8 cellular contexts compared by ENCODE assay signal in the genomic region with DNA sequence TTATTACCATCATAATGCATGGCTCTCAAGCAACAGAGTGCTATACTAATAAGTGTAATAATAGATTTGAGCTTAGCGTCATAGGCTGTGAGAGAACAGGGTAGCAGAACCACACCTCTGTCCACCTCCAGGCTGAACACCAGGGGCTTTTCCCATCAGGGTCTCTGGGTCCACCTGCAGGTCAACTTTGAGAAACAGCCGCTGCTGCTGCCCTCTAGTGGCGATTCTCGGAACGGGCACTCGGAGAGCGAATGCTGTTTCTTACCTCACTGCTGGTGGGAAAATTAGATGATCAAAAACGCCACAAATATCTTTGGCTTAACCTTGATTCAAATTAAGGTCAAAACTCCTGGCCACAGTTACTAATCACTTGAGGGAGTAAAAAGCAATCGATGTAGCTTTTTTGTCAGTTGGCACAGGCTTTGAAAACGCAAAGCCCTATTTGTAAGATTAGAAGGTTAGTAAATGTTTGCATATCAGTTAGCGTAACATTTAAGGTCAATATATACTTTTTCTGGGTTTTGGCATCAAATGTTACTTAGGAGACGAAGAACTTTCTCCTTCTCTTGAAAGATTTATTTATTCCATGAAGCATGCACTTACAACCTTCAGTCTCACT.
DNase-seq lines count a peak whose midpoint lies in the region; ATAC-seq, FAIRE-seq and TF ChIP-seq lines count a peak whose summit lies in the region.

No MANE protein-coding gene starts in this region.

- no peak for TF ChIP-seq POLR2A in GM18505 (IDR thresholded peaks at IDR 0.05; ENCODE audit: borderline replicate concordance, extremely low read depth, insufficient read depth, insufficient read length)
- no peak for TF ChIP-seq POLR2A in GM12878 (IDR thresholded peaks at IDR 0.05; ENCODE audit: low read depth, low read length)

- peak; percentile 55 for TF ChIP-seq RAD21 in GM12878 (IDR thresholded peaks at IDR 0.05; ENCODE audit: insufficient read depth, low read depth, low read length)

- intact Hi-C loops in GM12878 (cut with micrococcal nuclease; ENCODE audit: unreplicated experiment): no loop called here

- no peaks in the 10 kb centered on the region for H3K27me3 ChIP-seq in GM12878 (replicated peaks in 1 of 2; ENCODE audit: control insufficient read depth in 2 of 2, insufficient read depth in 2 of 2, low read length in 1 of 2)

- BruUV-seq in GM12878 (replicated peaks; lab: Mats Ljungman, UMichigan): no TSS peak

- no peak overlapping the region for H3K9ac ChIP-seq in GM12878 (ENCODE audit: control insufficient read depth, insufficient read depth, low read length)

- POLR2A ChIA-PET in GM12878 (lab: Charles Lee): no interaction called here

- peak; percentile 65 for ATAC-seq in GM18505 (IDR thresholded peaks at IDR 0.05; ENCODE audit: unreplicated experiment)
- ATAC-seq in GM12878: peak; percentile 85
- ATAC-seq in GM19324 (IDR thresholded peaks at IDR 0.05; ENCODE audit: low FRiP score, unreplicated experiment): no peak

- DNase-seq in AML-193 (lab: John Stamatoyannopoulos, UW) (peak; percentile 12 to 20), HuH-7 (ENCODE audit: low spot score) (peak; percentile 70), T-helper 1 cell (peak in 3 of 5 donors; percentile 13 to 38 (median 15)), GM12878 (ENCODE audit: low read depth, low spot score) (no peak), kidney tubule cell (ENCODE audit: low spot score) (peak; percentile 58)
- peak; percentile 21 for DNase-seq in stimulated activated CD8-positive, alpha-beta memory T cell treated with anti-CD3 and anti-CD28 coated beads, Interleukin-12 subunit alpha, Interleukin-12 subunit beta, amount 100 ng/mL, for 1 hour (ENCODE audit: low read depth)

- CTCF ChIA-PET in GM12878 (lab: Yijun Ruan, JAX): interaction anchor here (0.8 to 2.7 kb wide), 11 partner anchors 9 to 1772 kb away, joined by 3 to 11 read pairs (median 4); no protein-coding TSS in a partner anchor

- H3K79me2 ChIP-seq in GM12878 (ENCODE audit: control insufficient read depth, insufficient read depth, low read length): no peaks in the 10 kb centered on the region

- no peaks in the 10 kb centered on the region for H3K36me3 ChIP-seq in GM12878 (ENCODE audit: control insufficient read depth in 2 of 2, insufficient read depth in 2 of 2, low read length in 1 of 2)

- RAD21 ChIA-PET in GM12878 (lab: Charles Lee; ENCODE audit: unreplicated experiment): no interaction called here

- no peak for FAIRE-seq in GM12878 (lab: Jason Lieb, UNC)

- no peak overlapping the region for H2AFZ ChIP-seq in GM12878 (ENCODE audit: control insufficient read depth, low read depth, low read length)

- WGBS in GM12878 (ENCODE audit: insufficient coverage, insufficient replicate concordance, low lambda C conversion rate, missing lambda C conversion rate): 7% methylated on average over 12 of the region's 12 CpGs

- H3K27ac ChIP-seq in GM12878 (ENCODE audit: control insufficient read depth, insufficient read depth): no peak overlapping the region

- TF ChIP-seq EP300 in GM12878 (IDR thresholded peaks at IDR 0.05; ENCODE audit: borderline replicate concordance in 1 of 2, control insufficient read depth in 1 of 2, low read depth in 2 of 2, low read length in 2 of 2): no peak

- no peaks in the 10 kb centered on the region for H3K9me3 ChIP-seq in GM12878 (replicated peaks; ENCODE audit: control insufficient read depth, insufficient read depth, low read length)

- no peak overlapping the region for H3K4me3 ChIP-seq in GM12878

- SMC1A ChIA-PET in GM12878 (lab: Charles Lee; ENCODE audit: uncharacterized antibody, unreplicated experiment): no interaction called here

- TF ChIP-seq CTCF in GM12878 (IDR thresholded peaks at IDR 0.05 in 2 of 3, conservative IDR thresholded peaks at IDR 0.05 in 1 of 3; ENCODE audit: control insufficient read depth in 2 of 3, extremely low read depth in 1 of 3, insufficient read depth in 1 of 3, low read depth in 3 of 3, low read length in 3 of 3): peak; percentile 90 to 98 (median 92)

- in situ Hi-C loops in GM12878 (cut with MboI): no loop called here

- H3K4me2 ChIP-seq in GM12878 (ENCODE audit: control insufficient read depth, insufficient read depth): no peak overlapping the region

- H3K4me1 ChIP-seq in GM12878 (ENCODE audit: control insufficient read depth, insufficient read depth, low read length): no peaks in the 10 kb centered on the region

- no peaks in the 10 kb centered on the region for H4K20me1 ChIP-seq in GM12878 (ENCODE audit: control insufficient read depth, insufficient read depth)

TF ChIP-seq in GM12878, 131 proteins besides CTCF, POLR2A, EP300 and RAD21:
- TF ChIP-seq RB1 (IDR thresholded peaks at IDR 0.05; ENCODE audit: borderline replicate concordance) (0 out of 2 replicates have a peak, but pooled peaks have one; percentile 32), SMC3 (IDR thresholded peaks at IDR 0.05; ENCODE audit: borderline replicate concordance, low read length) (peak; percentile 43), TBL1XR1 (IDR thresholded peaks at IDR 0.05; ENCODE audit: low read depth, low read length) (no peak)
